Comparison of ENCODE assay signal across 8 cellular contexts in the genomic region with DNA sequence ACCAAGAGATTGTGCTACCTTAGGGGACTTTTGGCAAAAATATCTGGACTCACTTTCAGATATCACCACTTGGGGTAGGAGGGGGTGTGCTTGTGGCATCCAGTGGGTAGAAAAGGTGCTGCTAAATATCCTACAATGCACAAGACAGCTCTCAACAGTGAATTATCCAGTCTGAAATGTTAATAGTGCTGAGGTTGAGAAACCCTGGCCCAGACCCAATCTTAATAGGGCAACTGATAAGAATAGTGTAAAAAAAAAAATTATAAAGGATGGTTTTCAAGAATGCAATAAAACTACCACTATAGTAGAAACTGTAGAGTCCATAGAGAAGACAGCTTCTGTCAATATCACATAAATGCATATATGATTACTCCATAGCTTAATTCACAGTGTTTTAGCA.
"Had no signal": no experiment of that assay in that cellular context is flagged by ENCODE, and none has a peak within 500 bp of the region (broad histone marks: within the 10 kb centered on the region; RNA-seq: fewer than 3 reads in every experiment).

No MANE protein-coding gene starts in this region.

- H2AFZ ChIP-seq: GM23248 had no signal

- H3K4me3 ChIP-seq: GM23248, HAP-1, K562 had no signal

- H3K4me1 ChIP-seq: HAP-1 had no signal

- H3K36me3 ChIP-seq: HAP-1 had no signal

- H3K27ac ChIP-seq: GM23248, HL-60 had no signal

- H3K9me3 ChIP-seq: HAP-1 had no signal

- DNase-seq: GM23248, GOT3, H7, HFFc6, IMR-90 had no signal
